Comparison of ENCODE assay signal across 9 cellular contexts in the genomic region with DNA sequence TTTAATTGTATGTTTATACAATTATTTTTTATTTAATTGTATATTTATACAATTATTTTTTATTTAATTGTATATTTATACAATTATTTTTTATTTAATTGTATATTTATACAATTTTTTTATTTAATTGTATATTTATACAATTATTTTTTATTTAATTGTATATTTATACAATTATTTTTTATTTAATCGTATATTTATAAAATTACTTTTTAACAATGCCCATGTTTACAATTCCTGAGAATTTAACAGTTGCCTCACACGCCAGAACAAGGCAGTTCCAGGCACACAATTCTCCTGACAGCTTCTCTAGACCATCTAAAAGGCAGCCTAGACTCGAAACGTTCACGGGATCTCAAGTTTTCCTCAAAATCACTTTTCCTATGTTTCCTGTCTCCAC. TPM values are rescaled to one million over a fixed set of nuclear protein-coding genes. Genes with fewer than 3 reads are reported as not detected.
"Had no signal": no experiment of that assay in that cellular context is flagged by ENCODE, and none has a peak within 500 bp of the region (broad histone marks: within the 10 kb centered on the region; RNA-seq: fewer than 3 reads in every experiment).

No MANE protein-coding gene starts in this region.

RNA-seq across cellular contexts. Expression of a gene that starts 4.5 kb away (rescaled TPM):
- total RNA-seq: left ventricle myocardium superior; lung microvascular endothelial cell; naive thymus-derived CD8-positive, alpha-beta T cell; pulmonary artery endothelial cell; right atrium auricular region; skeletal muscle tissue; smooth muscle cell; tibial nerve had no signal
- polyA plus RNA-seq: heart right ventricle; naive thymus-derived CD8-positive, alpha-beta T cell; smooth muscle cell had no signal
